ENCODE assay signal across 10 cellular contexts in the genomic region with DNA sequence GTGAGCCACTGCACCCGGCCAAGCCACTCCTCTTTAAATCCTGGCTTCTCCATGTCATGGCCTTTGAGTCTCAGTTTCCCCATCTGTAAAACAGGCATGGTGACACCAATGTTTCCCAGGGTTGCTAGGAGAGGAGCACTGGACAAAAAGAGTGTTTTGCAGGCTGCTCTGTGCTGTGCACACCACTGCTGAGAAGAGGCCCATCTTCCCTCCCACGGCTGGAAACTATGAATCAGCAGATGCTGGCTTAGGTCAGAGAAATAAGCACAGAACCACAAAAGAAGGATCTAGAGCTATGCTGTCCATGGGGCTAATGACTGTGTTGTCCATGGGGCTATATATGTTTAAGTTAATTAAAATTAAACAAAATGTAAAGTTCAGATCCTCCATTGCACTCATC. TPM values are rescaled to one million over a fixed set of nuclear protein-coding genes. Genes with fewer than 3 reads are reported as not detected.
DNase-seq lines count a peak whose midpoint lies in the region; ATAC-seq, FAIRE-seq and TF ChIP-seq lines count a peak whose summit lies in the region.
"Had no signal": no experiment of that assay in that cellular context is flagged by ENCODE, and none has a peak within 500 bp of the region (broad histone marks: within the 10 kb centered on the region; RNA-seq: fewer than 3 reads in every experiment).

No MANE protein-coding gene starts in this region.

- H3K36me3 Mint-ChIP-seq in activated CD4-positive, alpha-beta T cell treated with anti-CD3 and anti-CD28 coated beads for 36 hours (ENCODE audit: low read depth) = no peaks in the 10 kb centered on the region

- no peaks in the 10 kb centered on the region for H3K9me3 Mint-ChIP-seq in activated CD4-positive, alpha-beta T cell treated with anti-CD3 and anti-CD28 coated beads for 36 hours (ENCODE audit: low read depth)

- peak; percentile 80 for DNase-seq in activated CD4-positive, alpha-beta T cell treated with anti-CD3 and anti-CD28 coated beads for 36 hours
- no peak for DNase-seq in activated CD4-positive, alpha-beta T cell treated with anti-CD3 and anti-CD28 coated beads for 1 hour
- peak; percentile 57 for DNase-seq in RCC 7860 (ENCODE audit: low spot score)
- DNase-seq in fibroblast of peridontal ligament (ENCODE audit: extremely low read depth) = peak; percentile 89
- peak; percentile 2 to 21 for DNase-seq in stimulated activated CD8-positive, alpha-beta memory T cell treated with anti-CD3 and anti-CD28 coated beads, Interleukin-2, amount 100 ng/mL, for 48 hours (ENCODE audit: low read depth in 2 of 2)
- DNase-seq in HEK293T (ENCODE audit: extremely low spot score) = no peak
- no peak for DNase-seq in NCI-H2227 treated with DMSO at 0.1 percent for 48 hours (lab: John Stamatoyannopoulos, UW)
- DNase-seq: NCI-H146, spleen had no signal

- peaks cover 2% of the 10 kb centered on the region for H3K27me3 Mint-ChIP-seq in activated CD4-positive, alpha-beta T cell treated with anti-CD3 and anti-CD28 coated beads for 36 hours

- POLR2A ChIA-PET in activated CD4-positive, alpha-beta T cell treated with anti-CD3 and anti-CD28 coated beads for 36 hours (lab: Charles Lee) = no interaction called here
- POLR2A ChIA-PET in HEK293T (lab: Yijun Ruan, JAX) = no interaction called here

- no peak for FAIRE-seq in RCC 7860 (lab: Jason Lieb, UNC)

- no peak overlapping the region for H3K4me3 Mint-ChIP-seq in activated CD4-positive, alpha-beta T cell treated with anti-CD3 and anti-CD28 coated beads for 36 hours

- intact Hi-C loops in activated CD4-positive, alpha-beta T cell treated with anti-CD3 and anti-CD28 coated beads for 36 hours (cut with DNase I, micrococcal nuclease) = no loop called here

- H3K4me1 Mint-ChIP-seq in activated CD4-positive, alpha-beta T cell treated with anti-CD3 and anti-CD28 coated beads for 36 hours = peaks cover 10% of the 10 kb centered on the region

- CTCF ChIA-PET in activated CD4-positive, alpha-beta T cell treated with anti-CD3 and anti-CD28 coated beads for 36 hours (lab: Charles Lee) = no interaction called here
- CTCF ChIA-PET in HEK293T (lab: Yijun Ruan, JAX) = no interaction called here

- no peak overlapping the region for H3K27ac Mint-ChIP-seq in activated CD4-positive, alpha-beta T cell treated with anti-CD3 and anti-CD28 coated beads for 36 hours

- peak; percentile 78 for ATAC-seq in activated CD4-positive, alpha-beta T cell treated with anti-CD3 and anti-CD28 coated beads for 36 hours
- no peak for ATAC-seq in GM21447 (IDR thresholded peaks at IDR 0.05; ENCODE audit: unreplicated experiment)

TF ChIP-seq in HEK293T, 16 proteins besides CTCF, POLR2A, EP300 and RAD21:
- TF ChIP-seq L3MBTL2 (conservative IDR thresholded peaks at IDR 0.05) = no peak
- TF ChIP-seq SP1 (IDR thresholded peaks at IDR 0.05) = no peak
- no peak for TF ChIP-seq CTBP1 (IDR thresholded peaks at IDR 0.05; ENCODE audit: borderline replicate concordance)
- TF ChIP-seq NFRKB (IDR thresholded peaks at IDR 0.05) = no peak
- TF ChIP-seq ARNT (IDR thresholded peaks at IDR 0.05) = no peak
- no peak for TF ChIP-seq FOXK2 (IDR thresholded peaks at IDR 0.05)
- no peak for TF ChIP-seq HDGF (IDR thresholded peaks at IDR 0.05; ENCODE audit: borderline replicate concordance)
- TF ChIP-seq ELF4 (IDR thresholded peaks at IDR 0.05) = no peak
- no peak for TF ChIP-seq SUZ12 (IDR thresholded peaks at IDR 0.05)
- TF ChIP-seq TARDBP (IDR thresholded peaks at IDR 0.05) = no peak
- no peak for TF ChIP-seq FOXA1 (IDR thresholded peaks at IDR 0.05)
- TF ChIP-seq, protein P1, sequence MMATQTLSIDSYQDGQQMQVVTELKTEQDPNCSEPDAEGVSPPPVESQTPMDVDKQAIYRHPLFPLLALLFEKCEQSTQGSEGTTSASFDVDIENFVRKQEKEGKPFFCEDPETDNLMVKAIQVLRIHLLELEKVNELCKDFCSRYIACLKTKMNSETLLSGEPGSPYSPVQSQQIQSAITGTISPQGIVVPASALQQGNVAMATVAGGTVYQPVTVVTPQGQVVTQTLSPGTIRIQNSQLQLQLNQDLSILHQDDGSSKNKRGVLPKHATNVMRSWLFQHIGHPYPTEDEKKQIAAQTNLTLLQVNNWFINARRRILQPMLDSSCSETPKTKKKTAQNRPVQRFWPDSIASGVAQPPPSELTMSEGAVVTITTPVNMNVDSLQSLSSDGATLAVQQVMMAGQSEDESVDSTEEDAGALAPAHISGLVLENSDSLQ (IDR thresholded peaks at IDR 0.05) = no peak
- TF ChIP-seq BHLHE40 (IDR thresholded peaks at IDR 0.05; ENCODE audit: borderline replicate concordance) = no peak

RNA-seq across cellular contexts. Expression of a gene that starts 37.2 kb away (rescaled TPM):
- 1 to 10 TPM in 1 of 2 experiments, under 1 TPM in 1; 0.85 to 1.6 TPM for total RNA-seq in activated CD4-positive, alpha-beta T cell treated with anti-CD3 and anti-CD28 coated beads for 36 hours

Comparison
In these comparisons a context has a peak if more than half of its experiments do, and no peak if none do; other contexts are left out.
1. DNase-seq: peak in activated CD4-positive, alpha-beta T cell treated with anti-CD3 and anti-CD28 coated beads for 36 hours (single experiment), RCC 7860 (single experiment), fibroblast of peridontal ligament (single experiment) and stimulated activated CD8-positive, alpha-beta memory T cell treated with anti-CD3 and anti-CD28 coated beads, Interleukin-2, amount 100 ng/mL, for 48 hours (2 of 2); none in activated CD4-positive, alpha-beta T cell treated with anti-CD3 and anti-CD28 coated beads for 1 hour (single experiment), HEK293T (single experiment) and NCI-H2227 treated with DMSO at 0.1 percent for 48 hours (single experiment).